Comparison of ENCODE assay signal across 14 cellular contexts in genomic region chr2:207533609-207534008, GRCh38. TPM values are rescaled to one million over a fixed set of nuclear protein-coding genes. Genes with fewer than 3 reads are reported as not detected.
A peak's percentile ranks its signal among the peaks of the same experiment; 100 is the strongest.
DNase-seq lines count a peak whose midpoint lies in the region; ATAC-seq and TF ChIP-seq lines count a peak whose summit lies in the region.
"Had no signal": no experiment of that assay in that cellular context is flagged by ENCODE, and none has a peak within 500 bp of the region (broad histone marks: within the 10 kb centered on the region; RNA-seq: fewer than 3 reads in every experiment).

No MANE protein-coding gene starts in this region.

- intact Hi-C loops in heart left ventricle (cut with DNase I) = loop anchor here in 7 of 10 donors (2.0 to 10.0 kb wide), 6 partner anchors 13 to 94 kb away; partner anchors contain the start of gene METTL21A (in 4 of the 7)
- intact Hi-C loops in cardiac septum (cut with DNase I) = no loop called here
- intact Hi-C loops in Panc1 (cut with micrococcal nuclease; ENCODE audit: unreplicated experiment) = loop anchor here (10.0 kb wide), 1 partner anchor 91 kb away; the partner anchor contains the start of gene METTL21A
- intact Hi-C loops in transverse colon (cut with DNase I; ENCODE audit: low total_unique reads) = loop anchor here (10.0 kb wide), 1 partner anchor 91 kb away; the partner anchor contains the start of gene METTL21A

- H3K27me3 ChIP-seq in heart left ventricle = no peaks in the 10 kb centered on the region
- H3K27me3 ChIP-seq in Panc1 (ENCODE audit: control insufficient read depth, insufficient read depth, low read length) = no peaks in the 10 kb centered on the region
- no peaks in the 10 kb centered on the region for H3K27me3 ChIP-seq in foreskin keratinocyte
- H3K27me3 ChIP-seq in transverse colon = no peaks in the 10 kb centered on the region
- H3K27me3 ChIP-seq: testis had no signal

- TF ChIP-seq EP300 in transverse colon (IDR thresholded peaks at IDR 0.05; ENCODE audit: low read depth) = no peak

- in situ Hi-C loops in Panc1 (cut with HindIII; ENCODE audit: low pct_unique_long_range_greater_than_20kb, low sequenced_read_pairs) (no loop called here), transverse colon (cut with MboI; ENCODE audit: low pct_ligation_motif_present in 1 of 4, low pct_unique_long_range_greater_than_20kb in 1 of 4, low sequenced_read_pairs in 3 of 4) (loop anchor here in 3 of 4 donors (10.0 to 25.0 kb wide), 4 partner anchors 91 to 729 kb away; partner anchors contain the start of genes METTL21A (in 2 of the 3), CCNYL1 (in 1 of the 3), IDH1 (in 1 of the 3) and PIKFYVE (in 1 of the 3))

- H3K4me3 ChIP-seq in heart left ventricle = no peak overlapping the region
- H3K4me3 ChIP-seq in Panc1 (ENCODE audit: low read depth in 2 of 2, low read length in 2 of 2) = no peak overlapping the region
- no peak overlapping the region for H3K4me3 ChIP-seq in transverse colon
- H3K4me3 ChIP-seq: mucosa of descending colon, testis had no signal

- CTCF ChIA-PET in Panc1 (lab: Charles Lee) = no interaction called here

- 86 to 96% (median 91%) methylated on average over 1 of the region's 1 CpG for WGBS in heart left ventricle, 4 donors
- 85% methylated on average over 1 of the region's 1 CpG; no CpG with 5 or more reads in 1 of the 2 donors for WGBS in transverse colon (ENCODE audit: low coverage in 1 of 2), 2 donors

- H3K9me3 ChIP-seq in heart left ventricle (no peaks in the 10 kb centered on the region), Panc1 (ENCODE audit: control insufficient read depth, insufficient read depth, low read depth, low read length) (no peaks in the 10 kb centered on the region), transverse colon (no peaks in the 10 kb centered on the region)
- H3K9me3 ChIP-seq: mucosa of descending colon, testis had no signal

- H3K36me3 ChIP-seq in heart left ventricle (no peaks in the 10 kb centered on the region), Panc1 (ENCODE audit: control insufficient read depth, insufficient read depth, low read length) (no peaks in the 10 kb centered on the region), transverse colon (no peaks in the 10 kb centered on the region)

- TF ChIP-seq CTCF in heart left ventricle (IDR thresholded peaks at IDR 0.05) (no peak), Panc1 (IDR thresholded peaks at IDR 0.05) (no peak), foreskin keratinocyte (conservative IDR thresholded peaks at IDR 0.05) (no peak), transverse colon (IDR thresholded peaks at IDR 0.05) (no peak)

- peak overlapping the region in 11 of 12 donors; percentile 43 to 98 (median 96) for H3K27ac ChIP-seq in heart left ventricle
- peak overlapping the region; percentile 98 for H3K27ac ChIP-seq in Panc1 (ENCODE audit: low read length)
- H3K27ac ChIP-seq in foreskin keratinocyte = peak overlapping the region; percentile 7
- H3K27ac ChIP-seq in transverse colon = peak overlapping the region; percentile 91 to 98 (median 97)
- H3K27ac ChIP-seq: testis had no signal

- peaks cover 0 to 73% (median 57%) of the 10 kb centered on the region in 12 donors for H3K4me1 ChIP-seq in heart left ventricle
- peaks cover 15% of the 10 kb centered on the region; the same call in 1 of the 2 replicates for H3K4me1 ChIP-seq in Panc1 (ENCODE audit: control insufficient read depth, insufficient read depth, low read length)
- H3K4me1 ChIP-seq in foreskin keratinocyte = peaks cover 8% of the 10 kb centered on the region
- peaks cover 30 to 71% (median 42%) of the 10 kb centered on the region in 4 donors for H3K4me1 ChIP-seq in transverse colon

- no peak for DNase-seq in heart left ventricle
- DNase-seq in cardiac septum (ENCODE audit: low spot score) = no peak
- DNase-seq in Panc1 (ENCODE audit: low read depth, low spot score) = no peak
- DNase-seq in foreskin keratinocyte = no peak
- no peak for DNase-seq in transverse colon
- DNase-seq in activated effector memory CD4-positive, alpha-beta T cell treated with anti-CD3 and anti-CD28 coated beads, Interleukin-2, amount 50 U/mL, for 16 hours = no peak
- no peak for DNase-seq in middle frontal gyrus (ENCODE audit: extremely low spot score, low spot score)
- no peak for DNase-seq in stimulated activated CD4-positive, alpha-beta T cell treated with anti-CD3 and anti-CD28 coated beads, Interleukin-1b, Interleukin-23, amount 100 ng/mL, for 48 hours
- DNase-seq: activated CD8-positive, alpha-beta memory T cell treated with anti-CD3 and anti-CD28 coated beads for 24 hours; caudate nucleus; GOT3; mucosa of descending colon; stimulated activated CD4-positive, alpha-beta T cell treated with anti-CD3 and anti-CD28 coated beads, Interleukin-2, amount 100 ng/mL, for 24 hours; testis had no signal

- TF ChIP-seq POLR2A in heart left ventricle (IDR thresholded peaks at IDR 0.05) (no peak), transverse colon (IDR thresholded peaks at IDR 0.05) (no peak)

- POLR2A ChIA-PET in Panc1 (lab: Charles Lee) = interaction anchor here (0.6 to 1.2 kb wide), 3 partner anchors 28 to 1454 kb away, joined by 3 to 4 read pairs (median 3); no protein-coding TSS in a partner anchor

- ATAC-seq in heart left ventricle = no peak
- ATAC-seq in Panc1 = no peak
- ATAC-seq in foreskin keratinocyte = no peak
- ATAC-seq: mucosa of descending colon had no signal

- BruUV-seq in Panc1 (replicated peaks; lab: Mats Ljungman, UMichigan) = no TSS peak

RNA-seq across cellular contexts. Expression of gene CREB1, which starts 3.8 kb away (rescaled TPM):
- total RNA-seq in heart left ventricle = 10 to 100 TPM; 32.1 to 58.9 (median 49.3) TPM
- 1 to 10 TPM; 4.3 to 9.0 TPM for polyA plus RNA-seq in heart left ventricle
- 46.9 TPM for total RNA-seq in cardiac septum
- total RNA-seq in Panc1 (2021; ENCODE audit: unreplicated experiment) = 31.1 TPM
- polyA plus RNA-seq in Panc1 (2012; ENCODE audit: insufficient read length) = 16.3 TPM
- 46.1 and 50.6 TPM in 2 replicates for total RNA-seq in foreskin keratinocyte
- polyA plus RNA-seq in foreskin keratinocyte = 7.4 and 10.1 TPM in 2 replicates
- total RNA-seq in transverse colon = 10 to 100 TPM; 41.9 to 56.1 (median 51.9) TPM

Comparison
In these comparisons a context has a peak if more than half of its experiments do, and no peak if none do; other contexts are left out.
1. H3K27ac ChIP-seq: peak in every context shown above with its lines; median percentile 98 in Panc1; 97 in transverse colon; 96 in heart left ventricle; 7 in foreskin keratinocyte.